ENCODE assay signal across 10 cellular contexts in the genomic region with DNA sequence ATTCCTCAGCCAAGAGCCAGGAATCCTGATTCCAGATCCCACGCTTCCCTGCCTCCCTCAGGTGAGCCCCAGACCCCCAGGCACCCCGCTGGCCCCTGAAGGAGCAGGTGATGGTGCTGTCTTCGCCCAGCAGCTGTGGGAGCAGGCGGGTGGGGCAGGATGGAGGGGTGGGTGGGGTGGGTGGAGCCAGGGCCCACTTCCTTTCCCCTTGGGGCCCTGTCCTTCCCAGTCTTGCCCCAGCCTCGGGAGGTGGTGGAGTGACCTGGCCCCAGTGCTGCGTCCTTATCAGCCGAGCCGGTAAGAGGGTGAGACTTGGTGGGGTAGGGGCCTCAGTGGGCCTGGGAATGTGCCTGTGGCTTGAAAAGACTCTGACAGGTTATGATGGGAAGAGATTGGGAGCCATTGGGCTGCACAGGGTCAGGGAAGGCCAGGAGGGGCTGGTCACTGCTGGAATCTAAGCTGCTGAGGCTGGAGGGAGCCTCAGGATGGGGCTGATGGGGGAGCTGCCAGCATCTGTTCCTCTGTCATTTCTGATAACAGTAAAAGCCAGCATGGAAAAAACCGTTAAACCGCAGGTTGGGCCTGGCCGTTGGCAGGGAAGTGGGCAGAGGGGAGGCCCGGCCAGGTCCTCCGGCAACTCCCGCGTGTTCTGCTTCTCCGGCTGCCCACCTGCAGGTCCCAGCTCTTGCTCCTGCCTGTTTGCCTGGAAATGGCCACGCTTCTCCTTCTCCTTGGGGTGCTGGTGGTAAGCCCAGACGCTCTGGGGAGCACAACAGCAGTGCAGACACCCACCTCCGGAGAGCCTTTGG. TPM values are rescaled to one million over a fixed set of nuclear protein-coding genes. Genes with fewer than 3 reads are reported as not detected.
DNase-seq lines count a peak whose midpoint lies in the region; ATAC-seq and TF ChIP-seq lines count a peak whose summit lies in the region.
"Had no signal": no experiment of that assay in that cellular context is flagged by ENCODE, and none has a peak within 500 bp of the region (broad histone marks: within the 10 kb centered on the region; RNA-seq: fewer than 3 reads in every experiment).

Gene SPN (plus strand): TSS at position 228 of the 809 bp plus-strand sequence. CDS start 482 bp downstream, at position 710.

- H3K36me3 Mint-ChIP-seq in WTC11: no peaks in the 10 kb centered on the region

- H3K9me3 ChIP-seq in Karpas-422 (ENCODE audit: low read length): no peaks in the 10 kb centered on the region
- no peaks in the 10 kb centered on the region for H3K9me3 ChIP-seq in mucosa of descending colon
- H3K9me3 ChIP-seq in gastroesophageal sphincter: no peaks in the 10 kb centered on the region

- peaks cover 62% of the 10 kb centered on the region for H3K4me1 ChIP-seq in Karpas-422 (ENCODE audit: low read length)
- no peaks in the 10 kb centered on the region for H3K4me1 ChIP-seq in mucosa of descending colon (ENCODE audit: low read depth)
- H3K4me1 ChIP-seq in gastroesophageal sphincter: peaks cover 0 to 20% (median 0%) of the 10 kb centered on the region in 3 donors
- H3K4me1 ChIP-seq: foreskin keratinocyte had no signal

- no peak within 1 kb of the TSS for H3K27ac ChIP-seq in Karpas-422 (ENCODE audit: low read length)
- H3K27ac ChIP-seq in gastroesophageal sphincter: peak within 1 kb of the TSS in 1 of 4 donors; percentile 42
- H3K27ac ChIP-seq: foreskin keratinocyte, SK-N-MC had no signal

- no peaks in the 10 kb centered on the region for H3K27me3 Mint-ChIP-seq in WTC11 (ENCODE audit: low read depth)

- no peaks in the 10 kb centered on the region for H4K20me1 ChIP-seq in Karpas-422 (ENCODE audit: insufficient read depth, low read depth, low read length)

- no peak for TF ChIP-seq CTCF in mucosa of descending colon (IDR thresholded peaks at IDR 0.05)
- TF ChIP-seq CTCF in gastroesophageal sphincter (IDR thresholded peaks at IDR 0.05): no peak
- no peak for TF ChIP-seq CTCF in WTC11 (IDR thresholded peaks at IDR 0.05)

- peaks cover 48% of the 10 kb centered on the region for H3K4me1 Mint-ChIP-seq in WTC11

- no peaks in the 10 kb centered on the region for H3K9me2 ChIP-seq in Karpas-422 (replicated peaks; ENCODE audit: insufficient read depth, low read length)

- CTCF ChIA-PET in WTC11 (lab: Charles Lee): interaction anchor here (1.6 kb wide), 1 partner anchor 66 kb away, joined by 6 read pairs; no protein-coding TSS in a partner anchor

- H3K27me3 ChIP-seq in Karpas-422 (ENCODE audit: low read length) (no peaks in the 10 kb centered on the region), gastroesophageal sphincter (peaks cover 31% of the 10 kb centered on the region)

- H3K4me3 ChIP-seq in Karpas-422 (ENCODE audit: low read length) (peak within 1 kb of the TSS; percentile 50), mucosa of descending colon (no peak within 1 kb of the TSS), gastroesophageal sphincter (peak within 1 kb of the TSS in 1 of 2 donors; percentile 28)
- H3K4me3 ChIP-seq: SK-N-MC had no signal

- peak within 1 kb of the TSS; percentile 71 for H3K4me2 ChIP-seq in Karpas-422 (ENCODE audit: low read depth, low read length, poor library complexity, severe bottlenecking)

- WGBS in gastroesophageal sphincter (ENCODE audit: low coverage in 1 of 2), 2 donors: 60 to 85% methylated on average over 2 to 5 of the region's 19 CpGs

- no peak for TF ChIP-seq EP300 in gastroesophageal sphincter (IDR thresholded peaks at IDR 0.05)

- peak within 1 kb of the TSS; percentile 68 for H3K9ac ChIP-seq in Karpas-422 (ENCODE audit: low read length)

- ATAC-seq in mucosa of descending colon (peak; percentile 46), gastroesophageal sphincter (no peak), GM18861 (IDR thresholded peaks at IDR 0.05; ENCODE audit: unreplicated experiment) (no peak), WTC11 (no peak), HG02970 (IDR thresholded peaks at IDR 0.05; ENCODE audit: low FRiP score, unreplicated experiment) (no peak)
- ATAC-seq: foreskin keratinocyte had no signal

- POLR2A ChIA-PET in WTC11 (lab: Charles Lee): interaction anchor here (0.8 to 1.0 kb wide), 3 partner anchors 16 to 127 kb away, joined by 3 to 4 read pairs (median 3); partner anchors contain the start of genes KIF22 and QPRT

- DNase-seq in GDM1 (lab: John Stamatoyannopoulos, UW): peak; percentile 90
- no peak for DNase-seq in Karpas-422
- peak; percentile 27 for DNase-seq in activated CD8-positive, alpha-beta memory T cell treated with anti-CD3 and anti-CD28 coated beads, Interleukin-2, amount 50 U/mL, for 4 hours
- peak in 2 of 3 donors; percentile 50 to 69 for DNase-seq in mucosa of descending colon
- DNase-seq in WTC11 (ENCODE audit: low spot score): no peak
- DNase-seq: foreskin keratinocyte had no signal

- intact Hi-C loops in mucosa of descending colon (cut with DNase I, micrococcal nuclease): no loop called here

- TF ChIP-seq POLR2A in gastroesophageal sphincter (IDR thresholded peaks at IDR 0.05): no peak

- H3K79me2 ChIP-seq in Karpas-422 (ENCODE audit: low read length): no peaks in the 10 kb centered on the region

- H3K36me3 ChIP-seq in Karpas-422 (ENCODE audit: insufficient read depth, low read length) (no peaks in the 10 kb centered on the region), mucosa of descending colon (ENCODE audit: low read depth) (no peaks in the 10 kb centered on the region), gastroesophageal sphincter (no peaks in the 10 kb centered on the region)

- no peak within 1 kb of the TSS; the same call in 1 of the 2 replicates for H3K27ac Mint-ChIP-seq in WTC11

- H3K4me3 Mint-ChIP-seq in WTC11: no peak within 1 kb of the TSS

- H3K9me3 Mint-ChIP-seq in WTC11: no peaks in the 10 kb centered on the region

- peak within 1 kb of the TSS; percentile 96; the same call in 1 of the 2 replicates for H2AFZ ChIP-seq in Karpas-422 (ENCODE audit: low read length)

TF ChIP-seq in WTC11, 78 proteins besides CTCF, POLR2A, EP300 and RAD21:
- TF ChIP-seq, protein P1, sequence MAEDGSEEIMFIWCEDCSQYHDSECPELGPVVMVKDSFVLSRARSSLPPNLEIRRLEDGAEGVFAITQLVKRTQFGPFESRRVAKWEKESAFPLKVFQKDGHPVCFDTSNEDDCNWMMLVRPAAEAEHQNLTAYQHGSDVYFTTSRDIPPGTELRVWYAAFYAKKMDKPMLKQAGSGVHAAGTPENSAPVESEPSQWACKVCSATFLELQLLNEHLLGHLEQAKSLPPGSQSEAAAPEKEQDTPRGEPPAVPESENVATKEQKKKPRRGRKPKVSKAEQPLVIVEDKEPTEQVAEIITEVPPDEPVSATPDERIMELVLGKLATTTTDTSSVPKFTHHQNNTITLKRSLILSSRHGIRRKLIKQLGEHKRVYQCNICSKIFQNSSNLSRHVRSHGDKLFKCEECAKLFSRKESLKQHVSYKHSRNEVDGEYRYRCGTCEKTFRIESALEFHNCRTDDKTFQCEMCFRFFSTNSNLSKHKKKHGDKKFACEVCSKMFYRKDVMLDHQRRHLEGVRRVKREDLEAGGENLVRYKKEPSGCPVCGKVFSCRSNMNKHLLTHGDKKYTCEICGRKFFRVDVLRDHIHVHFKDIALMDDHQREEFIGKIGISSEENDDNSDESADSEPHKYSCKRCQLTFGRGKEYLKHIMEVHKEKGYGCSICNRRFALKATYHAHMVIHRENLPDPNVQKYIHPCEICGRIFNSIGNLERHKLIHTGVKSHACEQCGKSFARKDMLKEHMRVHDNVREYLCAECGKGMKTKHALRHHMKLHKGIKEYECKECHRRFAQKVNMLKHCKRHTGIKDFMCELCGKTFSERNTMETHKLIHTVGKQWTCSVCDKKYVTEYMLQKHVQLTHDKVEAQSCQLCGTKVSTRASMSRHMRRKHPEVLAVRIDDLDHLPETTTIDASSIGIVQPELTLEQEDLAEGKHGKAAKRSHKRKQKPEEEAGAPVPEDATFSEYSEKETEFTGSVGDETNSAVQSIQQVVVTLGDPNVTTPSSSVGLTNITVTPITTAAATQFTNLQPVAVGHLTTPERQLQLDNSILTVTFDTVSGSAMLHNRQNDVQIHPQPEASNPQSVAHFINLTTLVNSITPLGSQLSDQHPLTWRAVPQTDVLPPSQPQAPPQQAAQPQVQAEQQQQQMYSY (CRISPR knock-in tag; IDR thresholded peaks at IDR 0.05): no peak

RNA-seq across cellular contexts. Expression of gene SPN, which starts in this region (rescaled TPM):
- total RNA-seq in Karpas-422 (2014; rRNA removed; shearing (Covaris generic); ENCODE audit: low replicate concordance): 0.63 and 1.0 TPM in 2 replicates
- total RNA-seq in mucosa of descending colon (1 to 10 TPM; 4.4 to 6.0 (median 4.5) TPM), gastroesophageal sphincter (1 to 10 TPM in 3 of 4 donors, not detected in 1; 1.2 to 2.3 (median 2.0) TPM), WTC11 (2021) (2.3 to 2.4 TPM (median 2.3 TPM) in 3 replicates)
- total RNA-seq: foreskin keratinocyte had no signal

Comparison
In these comparisons a context has a peak if more than half of its experiments do, and no peak if none do; other contexts are left out.
1. DNase-seq: peak in GDM1 (single experiment), activated CD8-positive, alpha-beta memory T cell treated with anti-CD3 and anti-CD28 coated beads, Interleukin-2, amount 50 U/mL, for 4 hours (single experiment) and mucosa of descending colon (2 of 3); none in Karpas-422 (single experiment) and WTC11 (single experiment).